Comparison of ENCODE assay signal across 1 cellular context in genomic region chr1:93625582-93626327, GRCh38.
A peak's percentile ranks its signal among the peaks of the same experiment; 100 is the strongest.
TF ChIP-seq lines count a peak whose summit lies in the region.

No MANE protein-coding gene starts in this region.

TF ChIP-seq in SK-N-SH, 30 proteins besides CTCF, POLR2A, EP300 and RAD21 (continued from another document):
- TF ChIP-seq ZBTB33 (IDR thresholded peaks at IDR 0.05; ENCODE audit: borderline replicate concordance, low read depth), result peak; percentile 66
- no peak for TF ChIP-seq MXI1 (IDR thresholded peaks at IDR 0.05; ENCODE audit: low read depth, low read length)
- TF ChIP-seq RXRA (IDR thresholded peaks at IDR 0.05; ENCODE audit: borderline replicate concordance, low read depth), result peak; percentile 90
- peak; percentile 83 for TF ChIP-seq MAX (IDR thresholded peaks at IDR 0.05; ENCODE audit: low read depth)
- TF ChIP-seq SIN3A (IDR thresholded peaks at IDR 0.05; ENCODE audit: borderline replicate concordance, low read depth, low read length), result peak; percentile 78; the same call in 1 of the 2 replicates
- no peak for TF ChIP-seq CHD2 (IDR thresholded peaks at IDR 0.05; ENCODE audit: low read length, partially characterized antibody)
- TF ChIP-seq MEF2A (IDR thresholded peaks at IDR 0.05; ENCODE audit: borderline replicate concordance, low read depth), result peak; percentile 44; the same call in 1 of the 2 replicates
- TF ChIP-seq RCOR1 (IDR thresholded peaks at IDR 0.05; ENCODE audit: low read length), result peak; percentile 72; the same call in 1 of the 2 replicates
- no peak for TF ChIP-seq IRF3 (IDR thresholded peaks at IDR 0.05; ENCODE audit: low read depth, low read length)
- peak; percentile 61; the same call in 1 of the 2 replicates for TF ChIP-seq GATA2 (CRISPR knock-in tag; IDR thresholded peaks at IDR 0.05)
